ENCODE assay signal across 1 cellular context in genomic region chr2:174495365-174496012, GRCh38.
TF ChIP-seq lines count a peak whose summit lies in the region.

No MANE protein-coding gene starts in this region.

TF ChIP-seq in K562, 482 proteins besides CTCF, POLR2A, EP300 and RAD21:
- TF ChIP-seq GATAD2B (IDR thresholded peaks at IDR 0.05; ENCODE audit: borderline replicate concordance): no peak
- peak; percentile 11 for TF ChIP-seq NFYB (IDR thresholded peaks at IDR 0.05; ENCODE audit: extremely low read depth, insufficient read length)
- TF ChIP-seq RFX1 (IDR thresholded peaks at IDR 0.05): peak; percentile 21; the same call in 1 of the 2 replicates
- TF ChIP-seq MAFG (tag; conservative IDR thresholded peaks at IDR 0.05): no peak
